In the genomic region with DNA sequence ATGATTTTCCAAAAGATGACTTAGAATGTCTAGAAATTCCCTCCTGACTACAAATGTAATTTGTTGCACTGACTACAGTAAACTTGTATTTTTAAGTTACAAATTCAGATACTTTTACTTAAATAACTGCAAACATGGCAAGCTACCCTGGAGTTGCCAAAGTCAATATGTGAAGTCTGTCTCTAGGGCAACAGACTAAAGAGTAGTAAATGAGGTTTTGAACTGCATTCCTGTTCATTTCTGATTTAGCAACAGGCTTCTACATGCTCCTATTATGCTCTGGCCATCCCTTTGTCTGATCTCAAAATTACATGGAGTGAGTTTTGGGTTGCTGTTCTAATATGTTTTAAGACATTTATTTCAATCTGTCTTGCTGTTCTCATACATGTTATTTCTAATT, we compare ENCODE assay signal across 11 cellular contexts. TPM values are rescaled to one million over a fixed set of nuclear protein-coding genes. Genes with fewer than 3 reads are reported as not detected.
DNase-seq lines count a peak whose midpoint lies in the region; ATAC-seq and TF ChIP-seq lines count a peak whose summit lies in the region.
"Had no signal": no experiment of that assay in that cellular context is flagged by ENCODE, and none has a peak within 500 bp of the region (broad histone marks: within the 10 kb centered on the region; RNA-seq: fewer than 3 reads in every experiment).

No MANE protein-coding gene starts in this region.

- H3K4me1 ChIP-seq in body of pancreas (peaks cover 30% of the 10 kb centered on the region), hepatocyte (ENCODE audit: insufficient read depth) (peaks cover 14% of the 10 kb centered on the region), skeletal muscle satellite cell (ENCODE audit: control insufficient read depth, insufficient read depth, low read length) (peaks cover 31% of the 10 kb centered on the region)

- peak overlapping the region; percentile 18 for H3K4me2 ChIP-seq in hepatocyte
- H3K4me2 ChIP-seq in skeletal muscle satellite cell (ENCODE audit: low read length): peak overlapping the region; percentile 31

- peaks cover 13% of the 10 kb centered on the region for H4K20me1 ChIP-seq in hepatocyte (ENCODE audit: insufficient read depth, poor library complexity, severe bottlenecking)

- no peak overlapping the region for H3K9ac ChIP-seq in skeletal muscle satellite cell (ENCODE audit: low read depth, low read length)
- H3K9ac ChIP-seq: parathyroid adenoma had no signal

- DNase-seq in HuH-7.5 (ENCODE audit: low spot score) (peak; percentile 19), body of pancreas (no peak), hepatocyte (ENCODE audit: low spot score) (no peak), NCI-H146 (lab: John Stamatoyannopoulos, UW) (no peak)
- DNase-seq: cortex of kidney, WERI-Rb-1 had no signal

- no peaks in the 10 kb centered on the region for H3K9me3 ChIP-seq in body of pancreas
- H3K9me3 ChIP-seq in hepatocyte (ENCODE audit: low read depth): no peaks in the 10 kb centered on the region
- no peaks in the 10 kb centered on the region for H3K9me3 ChIP-seq in skeletal muscle satellite cell (replicated peaks; ENCODE audit: low read length)

- H3K27me3 ChIP-seq in body of pancreas (no peaks in the 10 kb centered on the region), hepatocyte (no peaks in the 10 kb centered on the region), skeletal muscle satellite cell (ENCODE audit: control insufficient read depth, insufficient read depth, low read length) (no peaks in the 10 kb centered on the region)

- H2AFZ ChIP-seq in hepatocyte: no peak overlapping the region
- H2AFZ ChIP-seq: parathyroid adenoma had no signal

- H3K79me2 ChIP-seq in hepatocyte: peaks cover 100% of the 10 kb centered on the region

- H3K27ac ChIP-seq in body of pancreas (peak overlapping the region in 1 of 4 donors; percentile 3), hepatocyte (peak overlapping the region; percentile 15)
- H3K27ac ChIP-seq: parathyroid adenoma, WERI-Rb-1 had no signal

- ATAC-seq in body of pancreas: peak; percentile 88
- ATAC-seq in HG02678 (IDR thresholded peaks at IDR 0.05; ENCODE audit: unreplicated experiment): no peak
- ATAC-seq in HG02798 (IDR thresholded peaks at IDR 0.05; ENCODE audit: poor library complexity, unreplicated experiment): no peak
- no peak for ATAC-seq in GM21423 (IDR thresholded peaks at IDR 0.05; ENCODE audit: unreplicated experiment)

- TF ChIP-seq CTCF in body of pancreas (IDR thresholded peaks at IDR 0.05) (no peak), hepatocyte (IDR thresholded peaks at IDR 0.05; ENCODE audit: poor library complexity) (no peak)

- H3K4me3 ChIP-seq in body of pancreas (no peak overlapping the region), hepatocyte (no peak overlapping the region), skeletal muscle satellite cell (ENCODE audit: low read length) (no peak overlapping the region)

- intact Hi-C loops in body of pancreas (cut with DNase I): no loop called here

- H3K9me2 ChIP-seq in hepatocyte (replicated peaks; ENCODE audit: insufficient read depth): no peaks in the 10 kb centered on the region

- TF ChIP-seq POLR2A in body of pancreas (IDR thresholded peaks at IDR 0.05): no peak

- no peaks in the 10 kb centered on the region for H3K36me3 ChIP-seq in body of pancreas (replicated peaks in 1 of 2; ENCODE audit: insufficient read depth in 1 of 2, low read depth in 2 of 2)
- no peaks in the 10 kb centered on the region for H3K36me3 ChIP-seq in hepatocyte (replicated peaks; ENCODE audit: insufficient read depth, low read depth)
- peaks cover 7% of the 10 kb centered on the region for H3K36me3 ChIP-seq in skeletal muscle satellite cell (ENCODE audit: insufficient read depth, low read length)
- H3K36me3 ChIP-seq: WERI-Rb-1 had no signal

RNA-seq across cellular contexts. Expression of gene SH3RF1, which starts 26.9 kb away (rescaled TPM):
- total RNA-seq in body of pancreas (10 to 100 TPM; 17.1 to 17.4 TPM), hepatocyte (13.9 and 15.5 TPM in 2 replicates)
- 12.5 and 16.4 TPM in 2 replicates for polyA plus RNA-seq in hepatocyte
- 14.7 and 16.6 TPM in 2 replicates for total RNA-seq in skeletal muscle satellite cell (2012; rRNA removed)
